Comparison of ENCODE assay signal across 15 cellular contexts in the genomic region with DNA sequence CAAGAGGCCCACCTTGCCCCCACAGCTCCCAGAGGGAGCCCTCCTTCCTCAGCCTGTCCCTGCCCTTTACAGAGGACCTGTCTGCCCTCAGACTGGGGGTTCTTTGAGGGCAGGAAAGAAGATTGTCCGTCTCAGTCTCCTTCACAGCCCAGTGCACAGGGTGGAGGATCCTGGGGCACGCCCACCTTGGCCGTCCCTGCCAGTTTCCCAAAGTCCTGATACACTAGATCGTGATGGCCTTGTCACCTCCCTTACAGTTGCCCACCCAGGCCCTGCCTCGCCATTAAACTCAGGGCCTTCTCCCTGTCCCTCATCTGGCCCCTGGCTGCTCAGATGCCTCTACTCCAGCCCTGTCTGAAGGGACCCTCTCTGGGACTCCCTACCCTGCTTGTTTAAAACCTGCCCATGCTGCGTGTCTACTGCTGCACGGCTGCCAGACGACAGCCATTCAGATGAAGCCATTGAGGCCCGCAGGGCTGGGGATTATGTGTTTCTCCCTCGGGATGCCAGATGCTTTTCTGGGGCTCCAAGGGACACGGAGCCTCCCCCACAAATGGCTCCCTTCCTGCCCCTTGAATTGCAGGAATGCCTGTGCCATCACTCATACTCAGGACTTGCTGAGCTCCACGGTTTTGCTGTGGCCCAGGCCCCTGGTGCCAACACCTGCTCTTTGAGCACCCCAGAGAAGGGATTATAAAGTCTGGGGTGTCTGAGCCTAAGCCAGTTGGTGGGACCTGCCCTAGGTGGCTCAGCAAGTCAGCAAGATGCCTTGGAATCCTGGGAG. TPM values are rescaled to one million over a fixed set of nuclear protein-coding genes. Genes with fewer than 3 reads are reported as not detected.
DNase-seq lines count a peak whose midpoint lies in the region; ATAC-seq and TF ChIP-seq lines count a peak whose summit lies in the region.
"Had no signal": no experiment of that assay in that cellular context is flagged by ENCODE, and none has a peak within 500 bp of the region (broad histone marks: within the 10 kb centered on the region; RNA-seq: fewer than 3 reads in every experiment).

No MANE protein-coding gene starts in this region.

- H3K4me1 ChIP-seq in Panc1 (ENCODE audit: control insufficient read depth, insufficient read depth, low read length): peaks cover 34% of the 10 kb centered on the region

- no peak overlapping the region for H3K4me3 ChIP-seq in Panc1 (ENCODE audit: low read depth in 2 of 2, low read length in 2 of 2)
- H3K4me3 ChIP-seq in retinal pigment epithelial cell (ENCODE audit: low read length): no peak overlapping the region

- intact Hi-C loops in Panc1 (cut with micrococcal nuclease; ENCODE audit: unreplicated experiment): no loop called here

- in situ Hi-C loops in Panc1 (cut with HindIII; ENCODE audit: low pct_unique_long_range_greater_than_20kb, low sequenced_read_pairs): no loop called here

- DNase-seq in EL (peak; percentile 82), Panc1 (ENCODE audit: low read depth, low spot score) (no peak), glomerular visceral epithelial cell (ENCODE audit: extremely low spot score) (peak; percentile 17), retinal pigment epithelial cell (ENCODE audit: low read depth) (peak; percentile 48), dedifferentiated amniotic fluid mesenchymal stem cell (ENCODE audit: extremely low spot score) (no peak), foreskin melanocyte (no peak), NCI-H146 treated with DMSO at 0.1 percent for 48 hours (lab: John Stamatoyannopoulos, UW; ENCODE audit: unreplicated experiment) (no peak)
- no peak for DNase-seq in stimulated activated CD4-positive, alpha-beta T cell treated with anti-CD3 and anti-CD28 coated beads, Interleukin-4, amount 100 ng/mL, for 24 hours
- DNase-seq: activated T-cell treated with anti-CD3 and anti-CD28 coated beads, Interleukin-2, amount 50 U/mL, for 1 hour; central memory CD4-positive, alpha-beta T cell; GOT3; mesenchymal stem cell; MV-4-11; stimulated activated CD4-positive, alpha-beta T cell treated with anti-CD3 and anti-CD28 coated beads, Interleukin-12 subunit alpha, Interleukin-12 subunit beta, amount 100 ng/mL, for 4 hours had no signal

- CTCF ChIA-PET in Panc1 (lab: Charles Lee): interaction anchor here (1.6 kb wide), 1 partner anchor 11 kb away, joined by 10 read pairs; no protein-coding TSS in a partner anchor

- H3K36me3 ChIP-seq in Panc1 (ENCODE audit: control insufficient read depth, insufficient read depth, low read length): no peaks in the 10 kb centered on the region

- H3K9me3 ChIP-seq in Panc1 (ENCODE audit: control insufficient read depth, insufficient read depth, low read depth, low read length): no peaks in the 10 kb centered on the region

- H3K27ac ChIP-seq in Panc1 (ENCODE audit: low read length): no peak overlapping the region

- ATAC-seq in Panc1: 0 out of 2 replicates have a peak, but pooled peaks have one; percentile 29
- ATAC-seq: stimulated activated memory B cell treated with anti-CD40 and anti-IgM and Interleukin-4, amounts not matched to agents 10 μg/mL and 1 μg/mL and 100 μg/mL, for 72 hours had no signal

- TF ChIP-seq CTCF in Panc1 (IDR thresholded peaks at IDR 0.05) (no peak), retinal pigment epithelial cell (conservative IDR thresholded peaks at IDR 0.05; ENCODE audit: low read depth, low read length) (no peak)

- POLR2A ChIA-PET in Panc1 (lab: Charles Lee): no interaction called here

- no TSS peak for BruUV-seq in Panc1 (replicated peaks; lab: Mats Ljungman, UMichigan)

- H3K27me3 ChIP-seq in Panc1 (ENCODE audit: control insufficient read depth, insufficient read depth, low read length): no peaks in the 10 kb centered on the region

RNA-seq across cellular contexts. Expression of a gene that starts 27.8 kb away (rescaled TPM):
- total RNA-seq in Panc1 (2021; ENCODE audit: unreplicated experiment): 0.31 TPM
- polyA plus RNA-seq in Panc1 (2012; ENCODE audit: insufficient read length): 0.21 TPM

RNA-seq across cellular contexts. Expression of a gene that starts 57.4 kb away (rescaled TPM):
- total RNA-seq in Panc1 (2021; ENCODE audit: unreplicated experiment): 116 TPM
- polyA plus RNA-seq in Panc1 (2012; ENCODE audit: insufficient read length): 86.0 TPM

RNA-seq across cellular contexts. Expression of a gene that starts 57.8 kb away (rescaled TPM):
- total RNA-seq in Panc1 (2021; ENCODE audit: unreplicated experiment): 11.1 TPM
- 13.0 TPM for polyA plus RNA-seq in Panc1 (2012; ENCODE audit: insufficient read length)

Comparison
In these comparisons a context has a peak if more than half of its experiments do, and no peak if none do; other contexts are left out.
1. DNase-seq: peak in EL (single experiment), glomerular visceral epithelial cell (single experiment) and retinal pigment epithelial cell (single experiment); none in Panc1 (single experiment), stimulated activated CD4-positive, alpha-beta T cell treated with anti-CD3 and anti-CD28 coated beads, Interleukin-4, amount 100 ng/mL, for 24 hours (single experiment), dedifferentiated amniotic fluid mesenchymal stem cell (single experiment), foreskin melanocyte (single experiment) and NCI-H146 treated with DMSO at 0.1 percent for 48 hours (single experiment).